In genomic region chr5:80082731-80083114, GRCh38 we compare ENCODE assay signal across 8 cellular contexts. TPM values are rescaled to one million over a fixed set of nuclear protein-coding genes. Genes with fewer than 3 reads are reported as not detected.
A peak's percentile ranks its signal among the peaks of the same experiment; 100 is the strongest.
DNase-seq lines count a peak whose midpoint lies in the region; ATAC-seq and TF ChIP-seq lines count a peak whose summit lies in the region.

No MANE protein-coding gene starts in this region.

- no peaks in the 10 kb centered on the region for H3K36me3 Mint-ChIP-seq in naive B cell

- H3K36me3 ChIP-seq in stomach smooth muscle (ENCODE audit: control insufficient read depth in 2 of 2, insufficient read depth in 2 of 2, low read length in 2 of 2), result peaks cover 0 to 2% of the 10 kb centered on the region in 2 donors

- peaks cover 3% of the 10 kb centered on the region for H3K4me1 ChIP-seq in stomach smooth muscle (ENCODE audit: control insufficient read depth, insufficient read depth, low read length)

- peaks cover 4 to 11% (median 5%) of the 10 kb centered on the region in 3 donors for H3K4me1 Mint-ChIP-seq in naive B cell

- no peaks in the 10 kb centered on the region for H3K9me3 Mint-ChIP-seq in naive B cell

- no peaks in the 10 kb centered on the region for H3K27me3 ChIP-seq in stomach smooth muscle (ENCODE audit: control insufficient read depth in 1 of 2, insufficient read depth in 2 of 2, low read length in 2 of 2)

- H3K9me3 ChIP-seq in stomach smooth muscle (ENCODE audit: control insufficient read depth in 2 of 2, low read length in 2 of 2), result no peaks in the 10 kb centered on the region

- H3K27ac ChIP-seq in stomach smooth muscle (ENCODE audit: low read length), result peak overlapping the region; percentile 53

- H3K9ac ChIP-seq in stomach smooth muscle (ENCODE audit: low read length in 2 of 2), result no peak overlapping the region

- peak; percentile 47 for DNase-seq in A172 (ENCODE audit: low spot score)
- DNase-seq in GM19240 (ENCODE audit: insufficient read length, low spot score), result peak; percentile 19
- DNase-seq in NCI-H446 treated with DMSO at 0.1 percent for 48 hours (lab: John Stamatoyannopoulos, UW), result peak; percentile 72
- peak; percentile 89 for DNase-seq in activated CD8-positive, alpha-beta memory T cell treated with anti-CD3 and anti-CD28 coated beads, Interleukin-2, amount 50 U/mL, for 48 hours
- DNase-seq in erythroblast (lab: John Stamatoyannopoulos, UW), result peak; percentile 78 to 80
- DNase-seq in naive B cell, result peak; percentile 33

- H3K4me3 ChIP-seq in stomach smooth muscle (ENCODE audit: low read length in 2 of 2), result peak overlapping the region in 1 of 2 donors; percentile 59

- peak overlapping the region in 7 of 8 donors; percentile 56 to 96 (median 88) for H3K4me3 Mint-ChIP-seq in naive B cell

- peaks cover 0 to 6% (median 0%) of the 10 kb centered on the region in 3 donors for H3K27me3 Mint-ChIP-seq in naive B cell

- ATAC-seq in naive B cell (ENCODE audit: low read depth in 2 of 2), result peak; percentile 67 to 74
- ATAC-seq in HG03135 (IDR thresholded peaks at IDR 0.05; ENCODE audit: unreplicated experiment), result no peak

- no peak for TF ChIP-seq POLR2A in erythroblast (IDR thresholded peaks at IDR 0.05; ENCODE audit: low read length)

- peak overlapping the region in 1 of 6 donors; percentile 42 for H3K27ac Mint-ChIP-seq in naive B cell

RNA-seq across cellular contexts. Expression of gene THBS4, which starts 47.6 kb away (rescaled TPM):
- 0.05 and 1.2 TPM in 2 replicates for total RNA-seq in A172 (2014; rRNA removed; shearing (Covaris generic))
- polyA plus RNA-seq in naive B cell (ENCODE audit: low read depth in 6 of 6), result under 1 TPM in 1 of 6 donors, not detected in 5; 0.17 TPM

Comparison
In these comparisons a context has a peak if more than half of its experiments do, and no peak if none do; other contexts are left out.
1. DNase-seq: peak in every context shown above with its lines; median percentile 89 in activated CD8-positive, alpha-beta memory T cell treated with anti-CD3 and anti-CD28 coated beads, Interleukin-2, amount 50 U/mL, for 48 hours; 79 in erythroblast; 72 in NCI-H446 treated with DMSO at 0.1 percent for 48 hours; 47 in A172; 33 in naive B cell; 19 in GM19240.